Comparison of ENCODE assay signal across 17 cellular contexts in the genomic region with DNA sequence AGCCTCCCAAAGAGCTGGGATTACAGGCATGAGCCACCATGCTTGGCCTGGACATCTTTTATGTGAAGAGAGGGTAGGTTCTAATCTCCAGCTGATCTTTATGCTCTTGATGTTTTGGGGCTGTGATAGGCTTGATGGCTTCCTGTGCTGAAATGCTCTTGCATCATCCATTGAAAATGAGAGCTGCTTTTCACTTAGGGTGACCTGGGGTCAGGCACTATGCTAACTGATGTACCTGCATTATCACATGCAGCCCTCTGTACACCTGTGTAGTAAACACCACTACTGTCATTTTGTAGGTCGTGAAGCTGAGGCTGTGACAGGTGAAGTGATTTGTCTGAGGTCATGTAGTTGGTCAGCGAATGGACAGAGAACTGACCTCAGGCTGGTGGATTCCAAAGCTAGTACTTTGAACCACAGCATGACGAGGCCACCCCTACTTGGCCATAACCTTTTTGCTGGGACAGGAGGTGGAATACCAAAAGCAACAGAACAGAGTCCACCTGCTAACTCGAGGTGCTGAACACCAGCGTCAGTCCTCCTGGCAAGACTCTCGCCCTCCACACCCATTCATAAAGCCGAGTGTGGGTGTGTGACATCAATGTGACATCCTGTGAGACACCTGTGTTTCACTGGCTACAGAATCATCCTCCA.
DNase-seq lines count a peak whose midpoint lies in the region; ATAC-seq, FAIRE-seq and TF ChIP-seq lines count a peak whose summit lies in the region.
"Had no signal": no experiment of that assay in that cellular context is flagged by ENCODE, and none has a peak within 500 bp of the region (broad histone marks: within the 10 kb centered on the region; RNA-seq: fewer than 3 reads in every experiment).

No MANE protein-coding gene starts in this region.

- no peak overlapping the region for H3K23ac ChIP-seq in IMR-90 (ENCODE audit: low read depth, low read length)

- FAIRE-seq in HepG2 (lab: Jason Lieb, UNC), result no peak
- FAIRE-seq: GM12892 had no signal

- no peak overlapping the region for H3K18ac ChIP-seq in IMR-90 (ENCODE audit: low read depth, low read length)

- 92% methylated on average over 2 of the region's 7 CpGs; no CpG with 5 or more reads in 1 of the 2 experiments for WGBS in IMR-90 (ENCODE audit: extremely low coverage in 2 of 2, insufficient read length in 1 of 2), 2 experiments
- 6% methylated on average over 7 of the region's 7 CpGs for WGBS in HepG2 (ENCODE audit: low lambda C conversion rate)
- 59 to 100% methylated on average over 1 to 7 of the region's 7 CpGs for WGBS in transverse colon (ENCODE audit: low coverage in 1 of 2), 2 donors

- no peak overlapping the region for H4K8ac ChIP-seq in IMR-90 (ENCODE audit: low read depth in 2 of 2, low read length in 2 of 2)

- H3K27ac ChIP-seq in IMR-90 (ENCODE audit: insufficient read depth, low read length) (no peak overlapping the region), colonic mucosa (no peak overlapping the region), HepG2 (ENCODE audit: extremely low read length, insufficient read depth, low read length) (no peak overlapping the region), transverse colon (no peak overlapping the region)
- H3K27ac ChIP-seq: BLaER1 had no signal

- TF ChIP-seq POLR2A in IMR-90 (IDR thresholded peaks at IDR 0.05; ENCODE audit: low read depth, low read length), result no peak
- no peak for TF ChIP-seq POLR2A in HepG2 (IDR thresholded peaks at IDR 0.05; ENCODE audit: insufficient read depth in 1 of 2, low read depth in 2 of 2, low read length in 2 of 2)
- TF ChIP-seq POLR2A in transverse colon (IDR thresholded peaks at IDR 0.05), result no peak

- H3K36me3 ChIP-seq in IMR-90 (ENCODE audit: control insufficient read depth, insufficient read depth, low read length) (peaks cover 10% of the 10 kb centered on the region), colonic mucosa (no peaks in the 10 kb centered on the region), HepG2 (replicated peaks in 1 of 2; ENCODE audit: control insufficient read depth in 1 of 2, insufficient read depth in 2 of 2, low read length in 2 of 2) (no peaks in the 10 kb centered on the region), transverse colon (no peaks in the 10 kb centered on the region)
- H3K36me3 ChIP-seq: BLaER1 had no signal

- in situ Hi-C loops in IMR-90 (cut with MboI; ENCODE audit: low sequenced_read_pairs), result loop anchor here (25.0 kb wide), 2 partner anchors 187 to 963 kb away; partner anchors contain the start of gene POLR3B
- in situ Hi-C loops in HepG2 (cut with HindIII; ENCODE audit: extremely low pct_ligation_motif_present, low pct_unique_long_range_greater_than_20kb), result loop anchor here (25.0 kb wide), 1 partner anchor 412 kb away; the partner anchor contains the start of gene NOPCHAP1
- in situ Hi-C loops in transverse colon (cut with MboI; ENCODE audit: low pct_ligation_motif_present in 1 of 4, low pct_unique_long_range_greater_than_20kb in 1 of 4, low sequenced_read_pairs in 3 of 4), result loop anchor here in 2 of 4 donors (25.0 kb wide), 2 partner anchors 763 to 1187 kb away; partner anchors contain the start of gene TXNRD1 (in 1 of the 2)

- no peak for TF ChIP-seq RAD21 in IMR-90 (IDR thresholded peaks at IDR 0.05; ENCODE audit: low read length)
- TF ChIP-seq RAD21 in HepG2 (CRISPR knock-in tag; IDR thresholded peaks at IDR 0.05), result no peak

- H4K20me1 ChIP-seq in IMR-90 (ENCODE audit: insufficient read depth, low read length) (no peaks in the 10 kb centered on the region), HepG2 (ENCODE audit: insufficient read depth, low read length) (no peaks in the 10 kb centered on the region)
- H4K20me1 ChIP-seq: BLaER1 had no signal

- H3K9ac ChIP-seq in IMR-90 (ENCODE audit: low read depth, low read length), result no peak overlapping the region
- no peak overlapping the region for H3K9ac ChIP-seq in colonic mucosa (ENCODE audit: low read depth in 2 of 2, low read length in 2 of 2)
- H3K9ac ChIP-seq in HepG2 (ENCODE audit: insufficient read depth, low read depth, low read length), result peak overlapping the region; percentile 16; the same call in 1 of the 2 replicates
- H3K9ac ChIP-seq: BLaER1 had no signal

- dilution Hi-C loops in IMR-90 (cut with HindIII; ENCODE audit: low sequenced_read_pairs, unreplicated experiment), result no loop called here

- H2AFZ ChIP-seq in IMR-90 (replicated peaks; ENCODE audit: low read length, poor library complexity) (no peak overlapping the region), HepG2 (ENCODE audit: low read length) (no peak overlapping the region)

- no peak overlapping the region for H2BK5ac ChIP-seq in IMR-90 (ENCODE audit: low read depth, low read length, poor library complexity, severe bottlenecking)

- no peak overlapping the region for H2AK9ac ChIP-seq in IMR-90 (replicated peaks; ENCODE audit: low read depth, low read length, poor library complexity)

- H2BK20ac ChIP-seq in IMR-90 (ENCODE audit: low read depth, low read length), result no peak overlapping the region

- H3K14ac ChIP-seq in IMR-90 (replicated peaks; ENCODE audit: low read depth, low read length), result no peak overlapping the region

- ATAC-seq in IMR-90 (ENCODE audit: low read depth) (no peak), HepG2 (peak; percentile 78), esophagus mucosa (no peak)

- H3K9me3 ChIP-seq in IMR-90 (ENCODE audit: control insufficient read depth, insufficient read depth, low read length) (0 out of 2 replicates have a peak, but pooled peaks cover 2% of the 10 kb centered on the region), colonic mucosa (no peaks in the 10 kb centered on the region), HepG2 (ENCODE audit: low read length) (peaks cover 11% of the 10 kb centered on the region; the same call in 1 of the 2 replicates), transverse colon (no peaks in the 10 kb centered on the region)

- no peak overlapping the region for H4K5ac ChIP-seq in IMR-90 (ENCODE audit: low read depth, low read length)

- CTCF ChIA-PET in IMR-90 (lab: Yijun Ruan, JAX) (no interaction called here), HepG2 (lab: Yijun Ruan, JAX; ENCODE audit: low intra/inter-chr PET ratio, low total read pairs) (no interaction called here)

- DNase-seq in IMR-90 (no peak), colonic mucosa (peak; percentile 40), HepG2 (ENCODE audit: low spot score) (peak; percentile 41), transverse colon (peak; percentile 33), NCI-H446 (lab: John Stamatoyannopoulos, UW) (no peak), kidney glomerular epithelial cell (lab: John Stamatoyannopoulos, UW) (no peak)
- DNase-seq: 8988T; AML-193; Caco-2; CD8-positive, alpha-beta memory T cell; DND-41; GDM1; GOT3; H9 had no signal

- no peak overlapping the region for H3K4me3 ChIP-seq in IMR-90 (ENCODE audit: insufficient read depth, low read depth, low read length)
- H3K4me3 ChIP-seq in colonic mucosa, result no peak overlapping the region
- H3K4me3 ChIP-seq in HepG2 (replicated peaks in 1 of 3; ENCODE audit: insufficient read depth in 1 of 3, low read depth in 2 of 3, low read length in 3 of 3), result peak overlapping the region in 1 of 3 experiments; percentile 7; a peak in 1 of 6 replicates
- no peak overlapping the region for H3K4me3 ChIP-seq in transverse colon
- H3K4me3 ChIP-seq: BLaER1 had no signal

- H3K9me1 ChIP-seq in IMR-90 (ENCODE audit: insufficient read depth, low read length), result peaks cover 5% of the 10 kb centered on the region; the same call in 1 of the 2 replicates

- no peak overlapping the region for H2AK5ac ChIP-seq in IMR-90 (ENCODE audit: low read depth, low read length)

- H3K4me2 ChIP-seq in IMR-90 (ENCODE audit: low read depth, low read length) (no peak overlapping the region), HepG2 (ENCODE audit: low read depth, low read length) (peak overlapping the region; percentile 52)
- H3K4me2 ChIP-seq: BLaER1 had no signal

- H3K4ac ChIP-seq in IMR-90 (ENCODE audit: low read depth, low read length), result no peak overlapping the region

- BruUV-seq in IMR-90 (replicated peaks; lab: Mats Ljungman, UMichigan), result no TSS peak
- no TSS peak for BruUV-seq in HepG2 (replicated peaks; lab: Mats Ljungman, UMichigan)

- H3K79me1 ChIP-seq in IMR-90 (ENCODE audit: low read depth in 1 of 2, low read length in 2 of 2), result no peaks in the 10 kb centered on the region; a peak in 1 of 4 replicates

- no peak for TF ChIP-seq EP300 in HepG2 (IDR thresholded peaks at IDR 0.05; ENCODE audit: low read depth in 2 of 2, low read length in 2 of 2)
- no peak for TF ChIP-seq EP300 in HepG2 (CRISPR knock-in tag; IDR thresholded peaks at IDR 0.05; ENCODE audit: borderline replicate concordance)
- no peak for TF ChIP-seq EP300 in transverse colon (IDR thresholded peaks at IDR 0.05; ENCODE audit: low read depth)

- no peaks in the 10 kb centered on the region for H3K27me3 ChIP-seq in IMR-90 (ENCODE audit: control insufficient read depth, insufficient read depth, low read length)
- no peaks in the 10 kb centered on the region for H3K27me3 ChIP-seq in colonic mucosa
- H3K27me3 ChIP-seq in HepG2 (ENCODE audit: control insufficient read depth in 1 of 2, insufficient read depth in 2 of 2, low read length in 2 of 2), result no peaks in the 10 kb centered on the region
- H3K27me3 ChIP-seq in transverse colon, result no peaks in the 10 kb centered on the region
- H3K27me3 ChIP-seq: BLaER1 had no signal

- H4K91ac ChIP-seq in IMR-90 (ENCODE audit: insufficient read depth, low read depth, low read length), result no peak overlapping the region

- POLR2A ChIA-PET in IMR-90 (lab: Charles Lee; ENCODE audit: unreplicated experiment) (no interaction called here), HepG2 (lab: Yijun Ruan, JAX) (no interaction called here)

- no peak overlapping the region for H3K56ac ChIP-seq in IMR-90 (ENCODE audit: extremely low read depth, insufficient read depth, low read length)

- intact Hi-C loops in IMR-90 (cut with micrococcal nuclease) (no loop called here), colonic mucosa (cut with DNase I) (no loop called here), HepG2 (cut with micrococcal nuclease; ENCODE audit: unreplicated experiment) (no loop called here), transverse colon (cut with DNase I; ENCODE audit: low total_unique reads) (no loop called here)

- TF ChIP-seq CTCF in IMR-90 (conservative IDR thresholded peaks at IDR 0.05; ENCODE audit: low read depth, low read length) (no peak), colonic mucosa (IDR thresholded peaks at IDR 0.05) (no peak), HepG2 (CRISPR knock-in tag; IDR thresholded peaks at IDR 0.05) (no peak), transverse colon (IDR thresholded peaks at IDR 0.05) (no peak)

- no peak overlapping the region for H2BK15ac ChIP-seq in IMR-90 (ENCODE audit: low read depth, low read length)

- no peaks in the 10 kb centered on the region for H3K79me2 ChIP-seq in HepG2 (ENCODE audit: insufficient read depth, low read length)

- no peak overlapping the region for H2BK120ac ChIP-seq in IMR-90 (ENCODE audit: low read depth, low read length)

- H3K4me1 ChIP-seq in IMR-90 (ENCODE audit: control insufficient read depth, insufficient read depth, low read length) (peaks cover 4% of the 10 kb centered on the region; the same call in 1 of the 2 replicates), colonic mucosa (no peaks in the 10 kb centered on the region), HepG2 (ENCODE audit: insufficient read depth, low read length) (peaks cover 12% of the 10 kb centered on the region), transverse colon (peaks cover 0 to 3% (median 0%) of the 10 kb centered on the region in 4 donors)
- H3K4me1 ChIP-seq: BLaER1, Caco-2 had no signal

TF ChIP-seq in HepG2, 621 proteins besides CTCF, POLR2A, EP300 and RAD21 (continues in another document):
- no peak for TF ChIP-seq SP140L (CRISPR knock-in tag; IDR thresholded peaks at IDR 0.05; ENCODE audit: borderline replicate concordance)

Comparison
In these comparisons a context has a peak if more than half of its experiments do, and no peak if none do; other contexts are left out.
1. DNase-seq: peak in colonic mucosa (single experiment), HepG2 (single experiment) and transverse colon (single experiment); none in IMR-90 (single experiment), NCI-H446 (0 of 2) and kidney glomerular epithelial cell (single experiment).